ENCODE assay signal across 8 cellular contexts in the genomic region with DNA sequence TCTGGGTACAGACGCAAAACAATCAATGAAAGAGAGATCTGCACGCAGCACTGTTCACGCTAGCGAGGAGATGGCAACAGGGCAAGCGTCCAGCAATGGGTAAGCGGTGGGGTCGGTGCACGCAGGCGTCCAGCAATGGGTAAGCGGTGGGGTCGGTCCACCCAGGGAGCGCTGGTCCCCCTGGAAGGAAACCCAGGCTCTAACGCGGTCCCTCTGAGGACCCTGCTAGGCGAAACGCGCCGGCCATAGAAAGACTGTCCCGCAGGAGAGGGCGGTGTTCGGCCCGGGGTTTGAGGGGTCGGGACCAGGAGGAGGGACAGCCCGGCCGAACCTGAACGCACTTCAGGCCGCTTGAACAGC. TPM values are rescaled to one million over a fixed set of nuclear protein-coding genes. Genes with fewer than 3 reads are reported as not detected.
DNase-seq lines count a peak whose midpoint lies in the region; ATAC-seq, FAIRE-seq and TF ChIP-seq lines count a peak whose summit lies in the region.

No MANE protein-coding gene starts in this region.

- no peak for TF ChIP-seq RAD21 in GM12878 (IDR thresholded peaks at IDR 0.05; ENCODE audit: insufficient read depth, low read depth, low read length)

- no peak for ATAC-seq in CD4-positive, alpha-beta T cell (ENCODE audit: poor library complexity)
- peak; percentile 28 for ATAC-seq in GM19467 (IDR thresholded peaks at IDR 0.05; ENCODE audit: unreplicated experiment)
- ATAC-seq in HG03469 (IDR thresholded peaks at IDR 0.05; ENCODE audit: unreplicated experiment): peak; percentile 18
- ATAC-seq in GM12878: peak; percentile 60

- H3K79me2 ChIP-seq in GM12878 (ENCODE audit: control insufficient read depth, insufficient read depth, low read length): peaks cover 51% of the 10 kb centered on the region

- no peak for TF ChIP-seq CTCF in CD4-positive, alpha-beta T cell (IDR thresholded peaks at IDR 0.05)
- no peak for TF ChIP-seq CTCF in GM12878 (IDR thresholded peaks at IDR 0.05 in 2 of 3, conservative IDR thresholded peaks at IDR 0.05 in 1 of 3; ENCODE audit: control insufficient read depth in 2 of 3, extremely low read depth in 1 of 3, insufficient read depth in 1 of 3, low read depth in 3 of 3, low read length in 3 of 3)
- TF ChIP-seq CTCF in kidney epithelial cell (IDR thresholded peaks at IDR 0.05; ENCODE audit: insufficient read depth, low read length, poor library complexity, severe bottlenecking): no peak

- no peak for FAIRE-seq in GM12878 (lab: Jason Lieb, UNC)

- H3K4me1 Mint-ChIP-seq in CD4-positive, alpha-beta T cell (ENCODE audit: low read depth): peaks cover 16% of the 10 kb centered on the region

- H3K4me3 ChIP-seq in GM12878 (peak overlapping the region; percentile 95), kidney epithelial cell (ENCODE audit: low read depth, low read length) (peak overlapping the region; percentile 93)

- H3K36me3 ChIP-seq in GM12878 (ENCODE audit: control insufficient read depth in 2 of 2, insufficient read depth in 2 of 2, low read length in 1 of 2) (peaks cover 4 to 8% of the 10 kb centered on the region in 2 experiments), kidney epithelial cell (ENCODE audit: control insufficient read depth, insufficient read depth, low read length) (no peaks in the 10 kb centered on the region)

- peaks cover 3% of the 10 kb centered on the region for H3K9me3 Mint-ChIP-seq in CD4-positive, alpha-beta T cell

- H3K27me3 Mint-ChIP-seq in CD4-positive, alpha-beta T cell: no peaks in the 10 kb centered on the region

- WGBS in GM12878 (ENCODE audit: insufficient coverage, insufficient replicate concordance, low lambda C conversion rate, missing lambda C conversion rate): 1% methylated on average over 27 of the region's 27 CpGs

- intact Hi-C loops in CD4-positive, alpha-beta T cell (cut with DNase I, micrococcal nuclease): loop anchor here (1.0 to 10.0 kb wide), 4 partner anchors 23 to 325 kb away; partner anchors contain the start of genes POLE (in 2 of the 2), PXMP2 (in 2 of the 2), GOLGA3 (in 1 of the 2) and ZNF84 (in 1 of the 2)
- intact Hi-C loops in GM12878 (cut with micrococcal nuclease; ENCODE audit: unreplicated experiment): loop anchor here (1.0 kb wide), 1 partner anchor 23 kb away; the partner anchor contains the start of genes POLE and PXMP2

- peak overlapping the region; percentile 64 for H3K4me2 ChIP-seq in GM12878 (ENCODE audit: control insufficient read depth, insufficient read depth)

- RAD21 ChIA-PET in GM12878 (lab: Charles Lee; ENCODE audit: unreplicated experiment): no interaction called here

- no peak for TF ChIP-seq POLR2A in GM12878 (IDR thresholded peaks at IDR 0.05; ENCODE audit: low read depth, low read length)

- peak overlapping the region; percentile 88 for H3K27ac ChIP-seq in CD4-positive, alpha-beta T cell (ENCODE audit: low read depth, low read length)
- H3K27ac ChIP-seq in GM12878 (ENCODE audit: control insufficient read depth, insufficient read depth): peak overlapping the region; percentile 97
- peak overlapping the region; percentile 86 for H3K27ac ChIP-seq in substantia nigra (ENCODE audit: low read depth, low read length, poor library complexity, severe bottlenecking)

- peak overlapping the region; percentile 93 for H3K4me3 Mint-ChIP-seq in CD4-positive, alpha-beta T cell

- H3K27ac Mint-ChIP-seq in CD4-positive, alpha-beta T cell: peak overlapping the region; percentile 92

- H3K27me3 ChIP-seq in CD4-positive, alpha-beta T cell (ENCODE audit: control insufficient read depth, insufficient read depth, low read length): no peaks in the 10 kb centered on the region
- H3K27me3 ChIP-seq in GM12878 (replicated peaks in 1 of 2; ENCODE audit: control insufficient read depth in 2 of 2, insufficient read depth in 2 of 2, low read length in 1 of 2) (no peaks in the 10 kb centered on the region), kidney epithelial cell (ENCODE audit: control insufficient read depth, insufficient read depth, low read length) (no peaks in the 10 kb centered on the region)

- no peak for TF ChIP-seq EP300 in GM12878 (IDR thresholded peaks at IDR 0.05; ENCODE audit: borderline replicate concordance in 1 of 2, control insufficient read depth in 1 of 2, low read depth in 2 of 2, low read length in 2 of 2)

- BruUV-seq in GM12878 (replicated peaks; lab: Mats Ljungman, UMichigan): TSS peak; percentile 97

- H4K20me1 ChIP-seq in GM12878 (ENCODE audit: control insufficient read depth, insufficient read depth): no peaks in the 10 kb centered on the region; the same call in 1 of the 2 replicates

- H2AFZ ChIP-seq in GM12878 (ENCODE audit: control insufficient read depth, low read depth, low read length): peak overlapping the region; percentile 77

- peaks cover 13% of the 10 kb centered on the region for H3K9me3 ChIP-seq in CD4-positive, alpha-beta T cell (ENCODE audit: control insufficient read depth, low read length)
- H3K9me3 ChIP-seq in GM12878 (replicated peaks; ENCODE audit: control insufficient read depth, insufficient read depth, low read length): no peaks in the 10 kb centered on the region

- DNase-seq in CD4-positive, alpha-beta T cell: no peak
- DNase-seq in GM12878 (ENCODE audit: low read depth, low spot score) (no peak), kidney epithelial cell (ENCODE audit: low read depth) (no peak), substantia nigra (lab: John Stamatoyannopoulos, UW) (peak in 13 of 49 donors; percentile 17 to 83 (median 37)), NCI-H2081 (lab: John Stamatoyannopoulos, UW) (no peak), SKM-1 treated with dmso at 0.1 percent for 144 hours (lab: John Stamatoyannopoulos, UW; ENCODE audit: unreplicated experiment) (no peak)

- H3K36me3 Mint-ChIP-seq in CD4-positive, alpha-beta T cell (ENCODE audit: low read depth): peaks cover 34% of the 10 kb centered on the region

- SMC1A ChIA-PET in GM12878 (lab: Charles Lee; ENCODE audit: uncharacterized antibody, unreplicated experiment): interaction anchor here (0.6 to 2.0 kb wide), 2 partner anchors 15 to 110 kb away, joined by 3 to 4 read pairs; no protein-coding TSS in a partner anchor

- CTCF ChIA-PET in CD4-positive, alpha-beta T cell (lab: Charles Lee): no interaction called here
- CTCF ChIA-PET in GM12878 (lab: Yijun Ruan, JAX): interaction anchor here (0.6 kb wide), 1 partner anchor 1259 kb away, joined by 4 read pairs; no protein-coding TSS in a partner anchor

- H3K4me1 ChIP-seq in GM12878 (ENCODE audit: control insufficient read depth, insufficient read depth, low read length): no peaks in the 10 kb centered on the region; the same call in 1 of the 2 replicates

- peak overlapping the region; percentile 97 for H3K9ac ChIP-seq in GM12878 (ENCODE audit: control insufficient read depth, insufficient read depth, low read length)

- in situ Hi-C loops in GM12878 (cut with MboI): no loop called here

- POLR2A ChIA-PET in CD4-positive, alpha-beta T cell (lab: Charles Lee): interaction anchor here (0.7 to 1.9 kb wide), 8 partner anchors 14 to 199 kb away, joined by 3 to 9 read pairs (median 4); partner anchors contain the start of genes ANKLE2, CHFR and POLE
- POLR2A ChIA-PET in GM12878 (lab: Charles Lee): interaction anchor here (0.6 to 1.4 kb wide), 2 partner anchors 63 to 820 kb away, joined by 3 read pairs; no protein-coding TSS in a partner anchor

RNA-seq across cellular contexts. Expression of gene PGAM5, which starts 0.6 kb away (rescaled TPM):
- total RNA-seq in CD4-positive, alpha-beta T cell: 10 to 100 TPM; 12.8 to 15.1 TPM
- total RNA-seq in GM12878 (2013; cell fraction: nucleolus; rRNA removed): 11.7 and 13.8 TPM in 2 replicates
- 71.2 and 81.8 TPM in 2 replicates for total RNA-seq in GM12878 (2014; rRNA removed)
- 47.6 and 55.7 TPM in 2 replicates for total RNA-seq in GM12878 (2014; rRNA removed; fragmentation: Illumina TruSeq; extraction: Trizol)
- 79.7 and 90.9 TPM in 2 replicates for total RNA-seq in GM12878 (2021)
- 13.7 TPM for polyA plus RNA-seq in GM12878 (2011; ENCODE audit: low read depth)
- polyA plus RNA-seq in GM12878 (2011; rRNA removed): 16.2 and 27.7 TPM in 2 replicates
- polyA plus RNA-seq in GM12878 (2011; cell fraction: cytosol; rRNA removed): 37.0 and 60.9 TPM in 2 replicates
- polyA plus RNA-seq in GM12878 (2011; cell fraction: nucleus; rRNA removed): 21.7 and 34.5 TPM in 2 replicates
- 23.3 and 33.4 TPM in 2 replicates for polyA plus RNA-seq in GM12878 (2012)
- 16.5 and 44.3 TPM in 2 replicates for polyA plus RNA-seq in GM12878 (2014; fragmentation: Illumina TruSeq; extraction: Trizol)
- 10 to 100 TPM in 1 of 2 experiments, 1 to 10 TPM in 1; 9.6 to 16.4 TPM for polyA plus RNA-seq in GM12878 (2014; fragmentation: Nextera tagmentation; extraction: Ambion mirVana)
- polyA plus RNA-seq in GM12878 (2014; rRNA removed): 66.9 and 68.4 TPM in 2 replicates
- 10 to 100 TPM in 1 of 2 experiments, 1 to 10 TPM in 1; 8.2 to 46.3 TPM for polyA plus RNA-seq in GM12878 (2016; fragmentation: Nextera tagmentation; extraction: Ambion mirVana)
- 44.8 and 87.5 TPM in 2 replicates for polyA minus RNA-seq in GM12878 (2011; rRNA and poly(A)+ RNA removed)
- 35.5 and 42.9 TPM in 2 replicates for polyA minus RNA-seq in GM12878 (2011; cell fraction: cytosol; rRNA and poly(A)+ RNA removed)
- polyA minus RNA-seq in GM12878 (2011; cell fraction: nucleus; rRNA and poly(A)+ RNA removed): 12.3 and 23.3 TPM in 2 replicates
- 40.4 and 47.1 TPM in 2 replicates for total RNA-seq in kidney epithelial cell

RNA-seq across cellular contexts. Expression of gene PXMP2, which starts 22.7 kb away (rescaled TPM):
- 1 to 10 TPM; 2.1 to 2.6 TPM for total RNA-seq in CD4-positive, alpha-beta T cell
- 4.5 and 6.7 TPM in 2 replicates for total RNA-seq in GM12878 (2013; cell fraction: nucleolus; rRNA removed)
- total RNA-seq in GM12878 (2014; rRNA removed): 61.5 and 65.0 TPM in 2 replicates
- total RNA-seq in GM12878 (2014; rRNA removed; fragmentation: Illumina TruSeq; extraction: Trizol): 37.6 and 38.1 TPM in 2 replicates
- total RNA-seq in GM12878 (2021): 40.9 and 41.5 TPM in 2 replicates
- polyA plus RNA-seq in GM12878 (2011; ENCODE audit: low read depth): 9.8 TPM
- polyA plus RNA-seq in GM12878 (2011; rRNA removed): 31.6 and 36.4 TPM in 2 replicates
- polyA plus RNA-seq in GM12878 (2011; cell fraction: cytosol; rRNA removed): 46.6 and 57.4 TPM in 2 replicates
- polyA plus RNA-seq in GM12878 (2011; cell fraction: nucleus; rRNA removed): 25.1 and 30.4 TPM in 2 replicates
- polyA plus RNA-seq in GM12878 (2012): 29.3 and 31.8 TPM in 2 replicates
- 18.4 and 42.6 TPM in 2 replicates for polyA plus RNA-seq in GM12878 (2014; fragmentation: Illumina TruSeq; extraction: Trizol)
- polyA plus RNA-seq in GM12878 (2014; fragmentation: Nextera tagmentation; extraction: Ambion mirVana): 10 to 100 TPM in 1 of 2 experiments, 1 to 10 TPM in 1; 4.0 to 10.3 TPM
- 68.5 and 73.6 TPM in 2 replicates for polyA plus RNA-seq in GM12878 (2014; rRNA removed)
- polyA plus RNA-seq in GM12878 (2016; fragmentation: Nextera tagmentation; extraction: Ambion mirVana): 10 to 100 TPM; 66.7 to 97.8 TPM
- 11.2 and 15.8 TPM in 2 replicates for polyA minus RNA-seq in GM12878 (2011; rRNA and poly(A)+ RNA removed)
- polyA minus RNA-seq in GM12878 (2011; cell fraction: cytosol; rRNA and poly(A)+ RNA removed): 9.6 and 11.4 TPM in 2 replicates
- 4.0 and 8.3 TPM in 2 replicates for polyA minus RNA-seq in GM12878 (2011; cell fraction: nucleus; rRNA and poly(A)+ RNA removed)
- 34.8 and 37.2 TPM in 2 replicates for total RNA-seq in kidney epithelial cell

RNA-seq across cellular contexts. Expression of gene POLE, which starts 22.9 kb away (rescaled TPM):
- 10 to 100 TPM; 41.8 to 46.1 TPM for total RNA-seq in CD4-positive, alpha-beta T cell
- total RNA-seq in GM12878 (2013; cell fraction: nucleolus; rRNA removed): 207 and 245 TPM in 2 replicates
- 56.1 and 69.6 TPM in 2 replicates for total RNA-seq in GM12878 (2014; rRNA removed)
- total RNA-seq in GM12878 (2014; rRNA removed; fragmentation: Illumina TruSeq; extraction: Trizol): 24.8 and 26.7 TPM in 2 replicates
- total RNA-seq in GM12878 (2021): 86.8 and 103 TPM in 2 replicates
- 26.2 TPM for polyA plus RNA-seq in GM12878 (2011; ENCODE audit: low read depth)
- polyA plus RNA-seq in GM12878 (2011; rRNA removed): 21.4 and 43.6 TPM in 2 replicates
- polyA plus RNA-seq in GM12878 (2011; cell fraction: cytosol; rRNA removed): 34.1 and 49.3 TPM in 2 replicates
- 389 and 485 TPM in 2 replicates for polyA plus RNA-seq in GM12878 (2011; cell fraction: nucleus; rRNA removed)
- polyA plus RNA-seq in GM12878 (2012): 40.1 and 40.7 TPM in 2 replicates
- 29.8 and 50.0 TPM in 2 replicates for polyA plus RNA-seq in GM12878 (2014; fragmentation: Illumina TruSeq; extraction: Trizol)
- polyA plus RNA-seq in GM12878 (2014; fragmentation: Nextera tagmentation; extraction: Ambion mirVana): 1 to 10 TPM; 2.3 to 3.5 TPM
- polyA plus RNA-seq in GM12878 (2014; rRNA removed): 84.2 and 91.5 TPM in 2 replicates
- 10 to 100 TPM; 28.7 to 30.6 TPM for polyA plus RNA-seq in GM12878 (2016; fragmentation: Nextera tagmentation; extraction: Ambion mirVana)
- polyA minus RNA-seq in GM12878 (2011; rRNA and poly(A)+ RNA removed): 94.9 and 113 TPM in 2 replicates
- polyA minus RNA-seq in GM12878 (2011; cell fraction: cytosol; rRNA and poly(A)+ RNA removed): 56.0 and 75.9 TPM in 2 replicates
- 192 and 321 TPM in 2 replicates for polyA minus RNA-seq in GM12878 (2011; cell fraction: nucleus; rRNA and poly(A)+ RNA removed)
- 11.2 and 15.1 TPM in 2 replicates for total RNA-seq in kidney epithelial cell

RNA-seq across cellular contexts. Expression of gene ANKLE2, which starts 51.6 kb away (rescaled TPM):
- total RNA-seq in CD4-positive, alpha-beta T cell: 10 to 100 TPM; 61.7 to 65.7 TPM
- 213 and 227 TPM in 2 replicates for total RNA-seq in GM12878 (2013; cell fraction: nucleolus; rRNA removed)
- total RNA-seq in GM12878 (2014; rRNA removed) (53.6 and 57.3 TPM in 2 replicates), GM12878 (2014; rRNA removed; fragmentation: Illumina TruSeq; extraction: Trizol) (47.5 and 52.6 TPM in 2 replicates), GM12878 (2021) (63.5 and 65.9 TPM in 2 replicates), kidney epithelial cell (115 and 128 TPM in 2 replicates)
- 31.3 TPM for polyA plus RNA-seq in GM12878 (2011; ENCODE audit: low read depth)
- polyA plus RNA-seq in GM12878 (2011; rRNA removed) (58.3 and 89.4 TPM in 2 replicates), GM12878 (2014; fragmentation: Illumina TruSeq; extraction: Trizol) (47.7 and 53.3 TPM in 2 replicates), GM12878 (2014; fragmentation: Nextera tagmentation; extraction: Ambion mirVana) (1 to 10 TPM; 4.3 to 6.7 TPM), GM12878 (2014; rRNA removed) (65.5 and 69.0 TPM in 2 replicates), GM12878 (2016; fragmentation: Nextera tagmentation; extraction: Ambion mirVana) (10 to 100 TPM; 28.2 to 41.7 TPM)
- polyA plus RNA-seq in GM12878 (2011; cell fraction: cytosol; rRNA removed): 81.6 and 106 TPM in 2 replicates
- polyA plus RNA-seq in GM12878 (2011; cell fraction: nucleus; rRNA removed): 296 and 304 TPM in 2 replicates
- 45.3 and 47.1 TPM in 2 replicates for polyA plus RNA-seq in GM12878 (2012)
- 158 and 234 TPM in 2 replicates for polyA minus RNA-seq in GM12878 (2011; rRNA and poly(A)+ RNA removed)
- polyA minus RNA-seq in GM12878 (2011; cell fraction: cytosol; rRNA and poly(A)+ RNA removed): 35.5 and 49.6 TPM in 2 replicates
- 102 and 170 TPM in 2 replicates for polyA minus RNA-seq in GM12878 (2011; cell fraction: nucleus; rRNA and poly(A)+ RNA removed)
